Comparison of ENCODE assay signal across 8 cellular contexts in the genomic region with DNA sequence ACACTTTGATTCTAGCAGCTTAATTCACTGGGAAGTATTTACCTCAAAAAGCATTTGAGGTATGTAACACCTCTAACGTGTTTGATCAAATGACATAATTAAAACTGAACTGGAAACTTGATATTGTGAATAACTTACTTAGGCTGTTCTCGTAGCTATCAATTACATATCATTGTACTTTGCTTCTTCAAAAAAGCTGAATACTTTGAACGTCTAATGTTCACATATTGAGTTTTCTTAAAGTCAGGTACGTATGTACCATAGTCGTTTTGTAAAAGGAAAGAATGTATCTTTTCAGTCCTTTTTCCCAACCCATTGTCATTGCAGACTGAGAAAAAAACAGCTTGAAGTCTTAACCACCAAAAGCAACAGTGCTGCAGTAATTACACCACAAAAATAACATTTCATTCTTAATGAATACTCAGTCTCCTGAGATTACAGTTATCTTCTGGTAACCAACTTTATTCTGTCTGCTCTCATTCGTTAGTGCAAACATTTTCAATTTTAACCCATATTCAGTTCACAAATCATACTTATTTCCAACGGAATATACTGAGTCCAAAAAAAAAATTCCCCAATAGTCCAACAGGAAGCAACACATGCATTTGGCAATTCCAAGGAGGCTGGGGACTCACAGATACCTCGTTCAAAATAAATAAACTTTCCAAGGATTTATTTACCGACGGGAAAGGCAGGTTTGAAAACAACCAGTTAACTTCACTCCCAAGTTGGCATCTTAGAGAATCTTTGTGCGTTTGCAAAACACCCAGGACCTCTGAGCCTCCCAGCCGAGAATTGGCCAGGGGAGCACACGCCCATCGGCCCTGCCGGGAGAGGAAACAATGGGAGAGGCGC. TPM values are rescaled to one million over a fixed set of nuclear protein-coding genes. Genes with fewer than 3 reads are reported as not detected.
DNase-seq lines count a peak whose midpoint lies in the region; ATAC-seq and TF ChIP-seq lines count a peak whose summit lies in the region.

No MANE protein-coding gene starts in this region.

- no peak for TF ChIP-seq POLR2A in thyroid gland (IDR thresholded peaks at IDR 0.05)

- H3K4me1 ChIP-seq in adipocyte (ENCODE audit: control insufficient read depth, insufficient read depth, low read length), result peaks cover 10% of the 10 kb centered on the region
- peaks cover 0 to 5% of the 10 kb centered on the region in 2 donors for H3K4me1 ChIP-seq in thyroid gland

- DNase-seq in NCI-H2196 (lab: John Stamatoyannopoulos, UW; ENCODE audit: unreplicated experiment), result peak; percentile 25
- no peak for DNase-seq in NCI-H2196 treated with DMSO at 0.1 percent for 48 hours (lab: John Stamatoyannopoulos, UW; ENCODE audit: unreplicated experiment)
- no peak for DNase-seq in Jurkat, Clone E6-1 (ENCODE audit: low read depth, low spot score)
- DNase-seq in adipocyte (ENCODE audit: low read depth), result peak; percentile 47
- DNase-seq in kidney epithelial cell (ENCODE audit: low read depth), result no peak
- peak in 1 of 2 donors; percentile 12 for DNase-seq in thyroid gland
- no peak for DNase-seq in ecto neural progenitor cell (ENCODE audit: low spot score)

- TF ChIP-seq CTCF in kidney epithelial cell (IDR thresholded peaks at IDR 0.05; ENCODE audit: insufficient read depth, low read length, poor library complexity, severe bottlenecking), result no peak
- TF ChIP-seq CTCF in thyroid gland (IDR thresholded peaks at IDR 0.05), result no peak

- H3K27ac ChIP-seq in thyroid gland, result peak overlapping the region in 2 of 3 donors; percentile 27 to 84

- ATAC-seq in GM19324 (IDR thresholded peaks at IDR 0.05; ENCODE audit: low FRiP score, unreplicated experiment), result no peak

- H3K27me3 ChIP-seq in adipocyte (replicated peaks; ENCODE audit: control insufficient read depth, insufficient read depth, low read length) (peaks cover 23% of the 10 kb centered on the region), kidney epithelial cell (ENCODE audit: control insufficient read depth, insufficient read depth, low read length) (no peaks in the 10 kb centered on the region), thyroid gland (no peaks in the 10 kb centered on the region)

- intact Hi-C loops in thyroid gland (cut with DNase I), result no loop called here

- H3K36me3 ChIP-seq in adipocyte (ENCODE audit: control insufficient read depth, insufficient read depth, low read length, severe bottlenecking), result no peaks in the 10 kb centered on the region
- H3K36me3 ChIP-seq in kidney epithelial cell (ENCODE audit: control insufficient read depth, insufficient read depth, low read length), result no peaks in the 10 kb centered on the region
- H3K36me3 ChIP-seq in thyroid gland, result no peaks in the 10 kb centered on the region

- WGBS in thyroid gland, 2 donors, result 30 to 34% methylated on average over 14 to 16 of the region's 16 CpGs

- H3K9ac ChIP-seq in adipocyte (ENCODE audit: low read length), result no peak overlapping the region

- H3K4me3 ChIP-seq in Jurkat, Clone E6-1 (ENCODE audit: low read length), result peak overlapping the region; percentile 61
- H3K4me3 ChIP-seq in adipocyte (ENCODE audit: low read length), result peak overlapping the region; percentile 61
- H3K4me3 ChIP-seq in kidney epithelial cell (ENCODE audit: low read depth, low read length), result peak overlapping the region; percentile 68
- peak overlapping the region in 2 of 3 donors; percentile 14 to 84 for H3K4me3 ChIP-seq in thyroid gland (replicated peaks in 1 of 3)

- H3K9me3 ChIP-seq in adipocyte (ENCODE audit: control insufficient read depth, low read length) (no peaks in the 10 kb centered on the region), thyroid gland (no peaks in the 10 kb centered on the region)

RNA-seq across cellular contexts. Expression of a gene that starts 1.1 kb away (rescaled TPM):
- 15.9 TPM for polyA plus RNA-seq in Jurkat, Clone E6-1 (2012; ENCODE audit: insufficient read depth, insufficient read length)
- 19.3 and 23.7 TPM in 2 replicates for total RNA-seq in kidney epithelial cell
- 1 to 10 TPM; 7.8 to 9.7 (median 9.4) TPM for total RNA-seq in thyroid gland

Comparison
In these comparisons a context has a peak if more than half of its experiments do, and no peak if none do; other contexts are left out.
1. DNase-seq: peak in NCI-H2196 (single experiment) and adipocyte (single experiment); none in NCI-H2196 treated with DMSO at 0.1 percent for 48 hours (single experiment), Jurkat, Clone E6-1 (single experiment), kidney epithelial cell (single experiment) and ecto neural progenitor cell (single experiment).
2. Peak in every context shown above with its lines, with median percentiles within 50 percentile points of each other: H3K4me3 ChIP-seq.